13 cellular contexts compared by ENCODE assay signal in the genomic region with DNA sequence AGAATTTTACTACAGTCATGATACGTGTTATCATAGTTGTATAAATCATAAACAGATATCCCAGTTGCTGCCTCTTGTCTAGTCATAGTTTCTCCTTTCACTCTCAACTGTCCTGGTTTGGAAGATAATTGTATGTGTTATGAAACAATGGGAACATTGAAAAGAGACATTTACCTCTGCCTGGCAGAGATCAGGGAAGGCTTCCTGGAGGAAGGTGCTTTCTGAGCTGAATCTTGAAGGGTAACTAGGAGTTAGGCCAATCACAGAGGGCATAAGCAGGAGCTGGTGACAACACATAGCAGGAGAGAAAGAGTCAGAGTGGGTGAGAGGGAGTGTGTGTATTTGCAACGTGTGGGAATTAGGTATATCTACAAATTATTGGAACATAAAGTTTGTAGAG. TPM values are rescaled to one million over a fixed set of nuclear protein-coding genes. Genes with fewer than 3 reads are reported as not detected.
DNase-seq lines count a peak whose midpoint lies in the region; ATAC-seq and TF ChIP-seq lines count a peak whose summit lies in the region.
"Had no signal": no experiment of that assay in that cellular context is flagged by ENCODE, and none has a peak within 500 bp of the region (broad histone marks: within the 10 kb centered on the region; RNA-seq: fewer than 3 reads in every experiment).

No MANE protein-coding gene starts in this region.

- peaks cover 34% of the 10 kb centered on the region for H3F3A ChIP-seq in GM23248 (ENCODE audit: insufficient read depth)

- dilution Hi-C loops in mammary epithelial cell (cut with HindIII; ENCODE audit: low sequenced_read_pairs): no loop called here

- H3K27ac ChIP-seq in BLaER1 treated with 17β-estradiol and CSF1 and Interleukin-3, amounts not matched to agents 10 nM and 100 nM: 0 out of 22 replicates have a peak overlapping the region, but pooled peaks of 1 of the 11 experiments have one; percentile 9
- H3K27ac ChIP-seq in GM23248 (peak overlapping the region; percentile 8; the same call in 1 of the 2 replicates), mammary epithelial cell (ENCODE audit: insufficient read depth, low read depth, low read length) (no peak overlapping the region)
- H3K27ac ChIP-seq: HL-60, VCaP had no signal

- peaks cover 7 to 65% (median 33%) of the 10 kb centered on the region in 11 experiments; a peak in 20 of 22 replicates for H3K36me3 ChIP-seq in BLaER1 treated with 17β-estradiol and CSF1 and Interleukin-3, amounts not matched to agents 10 nM and 100 nM
- H3K36me3 ChIP-seq in GM23248 (ENCODE audit: low read depth): no peaks in the 10 kb centered on the region
- H3K36me3 ChIP-seq in mammary epithelial cell (ENCODE audit: insufficient read depth, low read length): no peaks in the 10 kb centered on the region

- peak overlapping the region; percentile 9 to 93 (median 90); a peak in 16 of 22 replicates for H3K4me2 ChIP-seq in BLaER1 treated with 17β-estradiol and CSF1 and Interleukin-3, amounts not matched to agents 10 nM and 100 nM
- H3K4me2 ChIP-seq in GM23248 (ENCODE audit: unreplicated experiment) (peak overlapping the region; percentile 28), mammary epithelial cell (ENCODE audit: insufficient read depth, low read depth, low read length) (no peak overlapping the region)

- H4K20me1 ChIP-seq in BLaER1 treated with 17β-estradiol and CSF1 and Interleukin-3, amounts not matched to agents 10 nM and 100 nM: peaks cover 88 to 96% (median 95%) of the 10 kb centered on the region in 11 experiments
- H4K20me1 ChIP-seq in GM23248 (ENCODE audit: insufficient read depth) (peaks cover 36% of the 10 kb centered on the region; the same call in 1 of the 2 replicates), mammary epithelial cell (ENCODE audit: insufficient read depth, low read length) (no peaks in the 10 kb centered on the region)

- H3K9ac ChIP-seq in BLaER1 treated with 17β-estradiol and CSF1 and Interleukin-3, amounts not matched to agents 10 nM and 100 nM: no peak overlapping the region
- H3K9ac ChIP-seq in GM23248 (no peak overlapping the region), mammary epithelial cell (ENCODE audit: insufficient read depth, low read length) (no peak overlapping the region)

- WGBS in GM23248 (ENCODE audit: low coverage in 1 of 2, low lambda C conversion rate in 2 of 2, missing lambda C conversion rate in 2 of 2), 2 experiments: 80% methylated on average over 2 of the region's 2 CpGs
- WGBS in mammary epithelial cell (ENCODE audit: low coverage, missing lambda C conversion rate): 81% methylated on average over 2 of the region's 2 CpGs

- in situ Hi-C loops in GM23248 (cut with MboI): no loop called here
- in situ Hi-C loops in mammary epithelial cell (cut with MboI; ENCODE audit: low sequenced_read_pairs in 2 of 2): no loop called here

- peaks cover 69% of the 10 kb centered on the region for H3K4me1 Mint-ChIP-seq in activated naive CD8-positive, alpha-beta T cell treated with anti-CD3 and anti-CD28 coated beads, Interleukin-2, amount 10 ng/mL, durations not matched to agents 7 days and 5 days
- peaks cover 53 to 75% of the 10 kb centered on the region in 2 donors for H3K4me1 Mint-ChIP-seq in natural killer cell

- no peaks in the 10 kb centered on the region for H3K9me3 ChIP-seq in BLaER1 treated with 17β-estradiol and CSF1 and Interleukin-3, amounts not matched to agents 10 nM and 100 nM (replicated peaks in 1 of 11)
- H3K9me3 ChIP-seq in GM23248 (ENCODE audit: low read depth) (no peaks in the 10 kb centered on the region), mammary epithelial cell (replicated peaks; ENCODE audit: insufficient read depth, low read length) (no peaks in the 10 kb centered on the region)

- no peaks in the 10 kb centered on the region for H3K27me3 ChIP-seq in BLaER1 treated with 17β-estradiol and CSF1 and Interleukin-3, amounts not matched to agents 10 nM and 100 nM
- H3K27me3 ChIP-seq in GM23248 (replicated peaks; ENCODE audit: insufficient read depth) (no peaks in the 10 kb centered on the region), mammary epithelial cell (ENCODE audit: insufficient read depth, low read length) (no peaks in the 10 kb centered on the region)

- DNase-seq in GM23248: peak; percentile 4
- DNase-seq in activated naive CD8-positive, alpha-beta T cell treated with anti-CD3 and anti-CD28 coated beads, Interleukin-2, amount 10 ng/mL, durations not matched to agents 7 days and 5 days: no peak
- DNase-seq in natural killer cell: no peak
- DNase-seq in NCI-H2081 (lab: John Stamatoyannopoulos, UW): no peak
- no peak for DNase-seq in mammary epithelial cell
- DNase-seq in sciatic nerve (ENCODE audit: low spot score): no peak
- DNase-seq: activated gamma-delta T cell treated with Interleukin-2 at 50 U/mL for 16 hours, glutamatergic neuron, NCI-H226 had no signal

- H3K4me3 Mint-ChIP-seq in activated naive CD8-positive, alpha-beta T cell treated with anti-CD3 and anti-CD28 coated beads, Interleukin-2, amount 10 ng/mL, durations not matched to agents 7 days and 5 days: no peak overlapping the region
- H3K4me3 Mint-ChIP-seq in natural killer cell: no peak overlapping the region

- no peaks in the 10 kb centered on the region for H3K27me3 Mint-ChIP-seq in activated naive CD8-positive, alpha-beta T cell treated with anti-CD3 and anti-CD28 coated beads, Interleukin-2, amount 10 ng/mL, durations not matched to agents 7 days and 5 days
- H3K27me3 Mint-ChIP-seq in natural killer cell (ENCODE audit: low read depth in 2 of 2): no peaks in the 10 kb centered on the region

- no peak overlapping the region for H3K4me3 ChIP-seq in BLaER1 treated with 17β-estradiol and CSF1 and Interleukin-3, amounts not matched to agents 10 nM and 100 nM
- H3K4me3 ChIP-seq in GM23248 (no peak overlapping the region), mammary epithelial cell (replicated peaks in 1 of 3; ENCODE audit: insufficient read depth in 1 of 3, low read depth in 2 of 3, low read length in 3 of 3) (no peak overlapping the region)

- H3K79me2 ChIP-seq in GM23248 (ENCODE audit: insufficient read depth) (peaks cover 98% of the 10 kb centered on the region), mammary epithelial cell (ENCODE audit: insufficient read depth, low read length) (peaks cover 99% of the 10 kb centered on the region)

- intact Hi-C loops in natural killer cell (cut with micrococcal nuclease): no loop called here
- intact Hi-C loops in mammary epithelial cell (cut with micrococcal nuclease): no loop called here
- intact Hi-C loops in sciatic nerve (cut with DNase I): loop anchor here (10.0 kb wide), 1 partner anchor 91 kb away; no protein-coding TSS in a partner anchor

- no peaks in the 10 kb centered on the region for H3K9me2 ChIP-seq in GM23248 (ENCODE audit: insufficient read depth)

- CTCF ChIA-PET in mammary epithelial cell (lab: Charles Lee; ENCODE audit: low non-redundant PET): no interaction called here

- H3K27ac Mint-ChIP-seq in activated naive CD8-positive, alpha-beta T cell treated with anti-CD3 and anti-CD28 coated beads, Interleukin-2, amount 10 ng/mL, durations not matched to agents 7 days and 5 days: peak overlapping the region; percentile 81
- H3K27ac Mint-ChIP-seq in natural killer cell: peak overlapping the region; percentile 19 to 51

- peaks cover 19% of the 10 kb centered on the region for H3K36me3 Mint-ChIP-seq in activated naive CD8-positive, alpha-beta T cell treated with anti-CD3 and anti-CD28 coated beads, Interleukin-2, amount 10 ng/mL, durations not matched to agents 7 days and 5 days
- no peaks in the 10 kb centered on the region for H3K36me3 Mint-ChIP-seq in natural killer cell

- no TSS peak for BruUV-seq in mammary epithelial cell (replicated peaks; lab: Mats Ljungman, UMichigan)

- peaks cover 70 to 94% (median 81%) of the 10 kb centered on the region in 10 experiments for H3K4me1 ChIP-seq in BLaER1 treated with 17β-estradiol and CSF1 and Interleukin-3, amounts not matched to agents 10 nM and 100 nM
- peaks cover 32% of the 10 kb centered on the region for H3K4me1 ChIP-seq in GM23248 (ENCODE audit: insufficient read depth)
- peaks cover 15% of the 10 kb centered on the region for H3K4me1 ChIP-seq in mammary epithelial cell (ENCODE audit: insufficient read depth, low read length)

- no peaks in the 10 kb centered on the region for H3K9me3 Mint-ChIP-seq in activated naive CD8-positive, alpha-beta T cell treated with anti-CD3 and anti-CD28 coated beads, Interleukin-2, amount 10 ng/mL, durations not matched to agents 7 days and 5 days
- H3K9me3 Mint-ChIP-seq in natural killer cell: no peaks in the 10 kb centered on the region

- H2AFZ ChIP-seq in GM23248 (no peak overlapping the region), mammary epithelial cell (ENCODE audit: low read depth, low read length) (no peak overlapping the region)

- POLR2A ChIA-PET in activated naive CD8-positive, alpha-beta T cell treated with anti-CD3 and anti-CD28 coated beads, Interleukin-2, amount 10 ng/mL, durations not matched to agents 7 days and 5 days (lab: Charles Lee): no interaction called here

- no peak for TF ChIP-seq CTCF in natural killer cell (IDR thresholded peaks at IDR 0.05)
- TF ChIP-seq CTCF in mammary epithelial cell (conservative IDR thresholded peaks at IDR 0.05 in 1 of 2, IDR thresholded peaks at IDR 0.05 in 1 of 2; ENCODE audit: extremely low read depth in 1 of 2, insufficient read depth in 1 of 2, low read depth in 1 of 2, low read length in 2 of 2): no peak

- no peak for ATAC-seq in activated naive CD8-positive, alpha-beta T cell treated with anti-CD3 and anti-CD28 coated beads, Interleukin-2, amount 10 ng/mL, durations not matched to agents 7 days and 5 days (ENCODE audit: low read depth)
- ATAC-seq in natural killer cell: no peak
- no peak for ATAC-seq in HG03135 (IDR thresholded peaks at IDR 0.05; ENCODE audit: unreplicated experiment)
- no peak for ATAC-seq in sciatic nerve

RNA-seq across cellular contexts. Expression of a gene that starts 5.4 kb away (rescaled TPM):
- 38.8 and 39.9 TPM in 2 replicates for total RNA-seq in GM23248 (2014; rRNA removed; shearing (Covaris generic))
- polyA plus RNA-seq in GM23248 (2016; fragmentation: Nextera tagmentation; extraction: Ambion mirVana): 13.8 and 18.7 TPM in 2 replicates
- 100 to 1,000 TPM; 102 to 107 TPM for total RNA-seq in activated naive CD8-positive, alpha-beta T cell treated with anti-CD3 and anti-CD28 coated beads, Interleukin-2, amount 10 ng/mL, durations not matched to agents 7 days and 5 days
- total RNA-seq in natural killer cell: 100 to 1,000 TPM; 106 to 125 (median 108) TPM
- total RNA-seq in mammary epithelial cell: 10 to 100 TPM; 37.2 to 60.1 TPM
- polyA plus RNA-seq in mammary epithelial cell: 23.8 TPM
- polyA minus RNA-seq in mammary epithelial cell: 41.9 TPM
- 113 TPM for total RNA-seq in sciatic nerve
